In the genomic region with DNA sequence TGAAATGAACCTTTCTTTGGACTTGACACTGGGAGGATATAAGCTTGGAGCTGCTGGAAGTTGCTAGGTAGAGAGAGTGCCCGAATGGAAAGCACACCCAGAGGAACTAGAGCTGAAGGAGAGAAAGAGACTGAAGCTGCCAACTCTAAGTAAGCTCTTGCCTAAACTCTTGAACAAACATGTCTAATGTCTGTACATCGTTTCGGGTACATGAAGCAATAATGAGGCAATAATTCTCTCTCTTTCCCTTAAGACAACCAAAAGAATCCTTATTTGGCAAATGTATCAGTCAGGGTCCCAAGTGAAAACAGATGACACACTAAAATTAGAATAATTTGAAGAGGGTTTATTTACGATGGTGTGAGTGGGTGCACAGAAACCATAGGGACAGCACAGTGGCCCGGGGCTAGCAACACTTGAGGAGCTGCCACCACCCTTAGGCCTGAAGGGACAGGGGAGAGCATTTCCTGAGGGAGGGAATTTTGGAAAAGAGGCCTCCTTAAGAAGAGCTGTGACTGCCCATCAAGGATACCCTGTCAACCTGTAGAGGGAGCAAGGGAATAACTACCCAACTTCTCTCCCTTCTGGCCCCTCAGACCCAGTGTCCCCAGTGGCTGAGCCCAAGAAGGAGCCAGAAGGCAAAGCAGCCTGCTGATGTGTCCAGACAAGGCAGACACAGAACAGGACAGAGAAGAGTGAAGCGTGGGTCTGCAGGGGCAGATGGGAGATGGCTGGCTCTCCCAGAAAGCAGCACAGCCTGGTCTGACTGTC, we compare ENCODE assay signal across 8 cellular contexts. TPM values are rescaled to one million over a fixed set of nuclear protein-coding genes. Genes with fewer than 3 reads are reported as not detected.
DNase-seq lines count a peak whose midpoint lies in the region; ATAC-seq and TF ChIP-seq lines count a peak whose summit lies in the region.

No MANE protein-coding gene starts in this region.

- H3K27me3 Mint-ChIP-seq in activated CD4-positive, alpha-beta memory T cell treated with anti-CD3 and anti-CD28 coated beads for 36 hours, result no peaks in the 10 kb centered on the region

- DNase-seq in Ammon's horn (ENCODE audit: low spot score), result peak; percentile 26
- DNase-seq in HEK293T (ENCODE audit: extremely low spot score), result peak; percentile 82
- peak; percentile 60 for DNase-seq in hepatic stellate cell (ENCODE audit: low spot score)
- DNase-seq in activated CD4-positive, alpha-beta T cell treated with anti-CD3 and anti-CD28 coated beads, Interleukin-2, amount 50 U/mL, for 48 hours, result no peak
- no peak for DNase-seq in activated CD4-positive, alpha-beta memory T cell treated with anti-CD3 and anti-CD28 coated beads for 36 hours

- H3K9me3 Mint-ChIP-seq in activated CD4-positive, alpha-beta memory T cell treated with anti-CD3 and anti-CD28 coated beads for 36 hours, result no peaks in the 10 kb centered on the region

- peaks cover 22% of the 10 kb centered on the region for H3K4me1 Mint-ChIP-seq in activated CD4-positive, alpha-beta memory T cell treated with anti-CD3 and anti-CD28 coated beads for 36 hours (ENCODE audit: low read depth)

- H3K27ac ChIP-seq in VCaP, result no peak overlapping the region

- TF ChIP-seq CTCF in VCaP (conservative IDR thresholded peaks at IDR 0.05), result peak; percentile 24

- no peaks in the 10 kb centered on the region for H3K36me3 Mint-ChIP-seq in activated CD4-positive, alpha-beta memory T cell treated with anti-CD3 and anti-CD28 coated beads for 36 hours

- no peak overlapping the region for H3K4me3 Mint-ChIP-seq in activated CD4-positive, alpha-beta memory T cell treated with anti-CD3 and anti-CD28 coated beads for 36 hours

- H3K27ac Mint-ChIP-seq in activated CD4-positive, alpha-beta memory T cell treated with anti-CD3 and anti-CD28 coated beads for 36 hours, result no peak overlapping the region

- ATAC-seq in HG03025 (IDR thresholded peaks at IDR 0.05; ENCODE audit: low FRiP score, unreplicated experiment) (no peak), GM21390 (IDR thresholded peaks at IDR 0.05; ENCODE audit: unreplicated experiment) (no peak)

- intact Hi-C loops in activated CD4-positive, alpha-beta memory T cell treated with anti-CD3 and anti-CD28 coated beads for 36 hours (cut with micrococcal nuclease), result no loop called here

- CTCF ChIA-PET in HEK293T (lab: Yijun Ruan, JAX), result interaction anchor here (0.5 to 2.4 kb wide), 11 partner anchors 10 to 228 kb away, joined by 3 to 10 read pairs (median 4); a partner anchor contains a TSS
- CTCF ChIA-PET in activated CD4-positive, alpha-beta memory T cell treated with anti-CD3 and anti-CD28 coated beads for 36 hours (lab: Charles Lee), result interaction anchor here (0.7 to 1.2 kb wide), 4 partner anchors 14 to 162 kb away, joined by 3 to 6 read pairs (median 3); a partner anchor contains a TSS

- POLR2A ChIA-PET in HEK293T (lab: Yijun Ruan, JAX), result interaction anchor here (1.0 to 1.4 kb wide), 4 partner anchors 10 to 96 kb away, joined by 3 read pairs; no protein-coding TSS in a partner anchor
- POLR2A ChIA-PET in activated CD4-positive, alpha-beta memory T cell treated with anti-CD3 and anti-CD28 coated beads for 36 hours (lab: Charles Lee), result no interaction called here

TF ChIP-seq in HEK293T, 16 proteins besides CTCF, POLR2A, EP300 and RAD21:
- TF ChIP-seq L3MBTL2 (conservative IDR thresholded peaks at IDR 0.05), result no peak
- peak; percentile 49; the same call in 1 of the 2 replicates for TF ChIP-seq HDGF (IDR thresholded peaks at IDR 0.05; ENCODE audit: borderline replicate concordance)
- no peak for TF ChIP-seq BHLHE40 (IDR thresholded peaks at IDR 0.05; ENCODE audit: borderline replicate concordance)
- TF ChIP-seq NFRKB (IDR thresholded peaks at IDR 0.05), result no peak
- TF ChIP-seq, protein P1, sequence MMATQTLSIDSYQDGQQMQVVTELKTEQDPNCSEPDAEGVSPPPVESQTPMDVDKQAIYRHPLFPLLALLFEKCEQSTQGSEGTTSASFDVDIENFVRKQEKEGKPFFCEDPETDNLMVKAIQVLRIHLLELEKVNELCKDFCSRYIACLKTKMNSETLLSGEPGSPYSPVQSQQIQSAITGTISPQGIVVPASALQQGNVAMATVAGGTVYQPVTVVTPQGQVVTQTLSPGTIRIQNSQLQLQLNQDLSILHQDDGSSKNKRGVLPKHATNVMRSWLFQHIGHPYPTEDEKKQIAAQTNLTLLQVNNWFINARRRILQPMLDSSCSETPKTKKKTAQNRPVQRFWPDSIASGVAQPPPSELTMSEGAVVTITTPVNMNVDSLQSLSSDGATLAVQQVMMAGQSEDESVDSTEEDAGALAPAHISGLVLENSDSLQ (IDR thresholded peaks at IDR 0.05), result peak; percentile 80

RNA-seq across cellular contexts. Expression of a gene that starts 36.1 kb away (rescaled TPM):
- 100 to 1,000 TPM; 200 to 203 TPM for total RNA-seq in activated CD4-positive, alpha-beta memory T cell treated with anti-CD3 and anti-CD28 coated beads for 36 hours

RNA-seq across cellular contexts. Expression of a gene that starts 39.4 kb away (rescaled TPM):
- 100 to 1,000 TPM; 275 to 285 TPM for total RNA-seq in activated CD4-positive, alpha-beta memory T cell treated with anti-CD3 and anti-CD28 coated beads for 36 hours

Comparison
In these comparisons a context has a peak if more than half of its experiments do, and no peak if none do; other contexts are left out.
1. DNase-seq: peak in Ammon's horn (single experiment), HEK293T (single experiment) and hepatic stellate cell (single experiment); none in activated CD4-positive, alpha-beta T cell treated with anti-CD3 and anti-CD28 coated beads, Interleukin-2, amount 50 U/mL, for 48 hours (0 of 2) and activated CD4-positive, alpha-beta memory T cell treated with anti-CD3 and anti-CD28 coated beads for 36 hours (single experiment).